In the genomic region with DNA sequence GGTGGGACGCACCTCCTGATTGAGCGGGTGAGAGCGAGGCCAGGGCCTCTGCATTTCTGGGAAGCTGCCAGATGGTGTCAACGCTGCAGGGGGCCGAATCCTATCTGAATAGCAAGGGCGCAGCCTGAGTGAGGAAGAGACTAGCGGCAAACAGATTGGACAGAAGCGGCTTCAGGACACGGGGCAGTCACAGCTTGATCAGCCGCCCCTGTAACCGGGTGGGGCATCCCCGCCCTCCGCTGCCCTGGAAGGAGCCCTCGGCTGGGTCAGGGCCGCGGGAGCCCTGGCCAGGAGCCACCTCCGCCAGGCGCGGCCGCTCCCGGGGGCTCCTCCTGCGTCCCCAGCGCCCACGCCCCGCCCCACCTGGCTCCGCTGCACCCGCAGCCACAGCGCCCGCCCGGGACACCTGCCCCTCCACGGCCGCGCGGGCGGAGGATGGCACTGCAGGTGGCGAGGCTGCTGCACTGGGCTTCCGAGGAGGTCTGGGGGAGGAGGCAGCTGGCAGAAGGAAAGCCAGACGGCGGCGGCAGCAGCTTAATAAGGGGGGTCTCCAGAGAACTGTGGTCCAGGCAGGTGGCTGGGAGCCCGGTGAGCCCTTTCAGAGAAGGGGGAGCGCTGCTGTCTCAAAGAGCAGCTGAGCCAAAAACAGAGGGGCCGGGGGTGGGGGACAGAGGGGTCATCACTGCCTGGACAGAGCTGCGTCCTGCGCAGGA, we compare ENCODE assay signal across 11 cellular contexts. TPM values are rescaled to one million over a fixed set of nuclear protein-coding genes. Genes with fewer than 3 reads are reported as not detected.
DNase-seq lines count a peak whose midpoint lies in the region; ATAC-seq, FAIRE-seq and TF ChIP-seq lines count a peak whose summit lies in the region.
"Had no signal": no experiment of that assay in that cellular context is flagged by ENCODE, and none has a peak within 500 bp of the region (broad histone marks: within the 10 kb centered on the region; RNA-seq: fewer than 3 reads in every experiment).

No MANE protein-coding gene starts in this region.

- peaks cover 22% of the 10 kb centered on the region for H3K27me3 Mint-ChIP-seq in astrocyte (ENCODE audit: low read depth, unreplicated experiment)

- no peaks in the 10 kb centered on the region for H3K79me2 ChIP-seq in astrocyte (ENCODE audit: insufficient read depth, low read length)

- H3K4me3 Mint-ChIP-seq in astrocyte (ENCODE audit: unreplicated experiment) = peak overlapping the region; percentile 66
- H3K4me3 Mint-ChIP-seq: central memory CD8-positive, alpha-beta T cell had no signal

- peak overlapping the region; percentile 80 for H2AFZ ChIP-seq in astrocyte (ENCODE audit: low read depth, low read length)

- peaks cover 9% of the 10 kb centered on the region for H3K4me1 Mint-ChIP-seq in astrocyte (ENCODE audit: low read depth, unreplicated experiment)
- H3K4me1 Mint-ChIP-seq: central memory CD8-positive, alpha-beta T cell had no signal

- H3K4me3 ChIP-seq in heart left ventricle (peak overlapping the region in 10 of 12 donors; percentile 5 to 44 (median 30)), astrocyte (ENCODE audit: insufficient read depth, low read depth, low read length) (peak overlapping the region; percentile 56), kidney epithelial cell (ENCODE audit: low read depth, low read length) (peak overlapping the region; percentile 37)

- H3K27ac Mint-ChIP-seq in astrocyte (ENCODE audit: unreplicated experiment) = no peak overlapping the region

- H3K36me3 Mint-ChIP-seq in astrocyte (ENCODE audit: low read depth, unreplicated experiment) = no peaks in the 10 kb centered on the region

- no peak for FAIRE-seq in astrocyte (lab: Jason Lieb, UNC)

- peak overlapping the region; percentile 92 for H3K4me2 ChIP-seq in astrocyte (ENCODE audit: low read length)

- H3K9ac ChIP-seq in astrocyte (ENCODE audit: low read length) = peak overlapping the region; percentile 62

- ATAC-seq in heart left ventricle = peak in 3 of 4 donors; percentile 22 to 27 (median 26)
- no peak for ATAC-seq in Right ventricle myocardium inferior

- WGBS in heart left ventricle, 4 donors = 2 to 7% (median 4%) methylated on average over 42 to 45 of the region's 45 CpGs

- H3K4me1 ChIP-seq in heart left ventricle (peaks cover 0 to 9% (median 0%) of the 10 kb centered on the region in 12 donors), astrocyte (ENCODE audit: insufficient read depth, low read length) (peaks cover 5% of the 10 kb centered on the region)

- H4K20me1 ChIP-seq in astrocyte (ENCODE audit: insufficient read depth, low read length) = no peaks in the 10 kb centered on the region

- H3K9me3 Mint-ChIP-seq in astrocyte (ENCODE audit: unreplicated experiment) = no peaks in the 10 kb centered on the region

- no peaks in the 10 kb centered on the region for H3K36me3 ChIP-seq in heart left ventricle
- H3K36me3 ChIP-seq in astrocyte (ENCODE audit: insufficient read depth, low read length) = no peaks in the 10 kb centered on the region
- H3K36me3 ChIP-seq in kidney epithelial cell (ENCODE audit: control insufficient read depth, insufficient read depth, low read length) = no peaks in the 10 kb centered on the region

- peaks cover 0 to 56% (median 8%) of the 10 kb centered on the region in 9 donors for H3K27me3 ChIP-seq in heart left ventricle
- peaks cover 14% of the 10 kb centered on the region for H3K27me3 ChIP-seq in astrocyte (ENCODE audit: insufficient read depth, low read length)
- peaks cover 6% of the 10 kb centered on the region for H3K27me3 ChIP-seq in kidney epithelial cell (ENCODE audit: control insufficient read depth, insufficient read depth, low read length)

- no peak for DNase-seq in heart left ventricle
- no peak for DNase-seq in Right ventricle myocardium inferior (ENCODE audit: missing footprints)
- no peak for DNase-seq in astrocyte (ENCODE audit: low read depth)
- DNase-seq in kidney epithelial cell (ENCODE audit: low read depth) = no peak
- DNase-seq in EL = no peak
- DNase-seq in pons (ENCODE audit: low spot score) = no peak
- DNase-seq in stimulated activated CD4-positive, alpha-beta T cell treated with anti-CD3 and anti-CD28 coated beads, Interleukin-4, amount 100 ng/mL, for 1 hour = no peak
- DNase-seq in hypothalamus (lab: John Stamatoyannopoulos, UW) = no peak
- DNase-seq: activated T-cell treated with anti-CD3 and anti-CD28 coated beads, Interleukin-2, amount 50 U/mL, for 1 hour; stimulated activated CD4-positive, alpha-beta T cell treated with anti-CD3 and anti-CD28 coated beads, Interleukin-1b, Interleukin-23, amount 100 ng/mL, for 48 hours had no signal

- no peaks in the 10 kb centered on the region for H3K9me3 ChIP-seq in heart left ventricle
- H3K9me3 ChIP-seq in astrocyte (ENCODE audit: insufficient read depth, low read depth, low read length) = no peaks in the 10 kb centered on the region

- intact Hi-C loops in heart left ventricle (cut with DNase I) (no loop called here), Right ventricle myocardium inferior (cut with DNase I) (loop anchor here (10.0 kb wide), 1 partner anchor 279 kb away; no protein-coding TSS in a partner anchor)

- TF ChIP-seq CTCF in heart left ventricle (IDR thresholded peaks at IDR 0.05) (no peak), astrocyte (IDR thresholded peaks at IDR 0.05; ENCODE audit: insufficient read depth, low read depth, low read length) (no peak), kidney epithelial cell (IDR thresholded peaks at IDR 0.05; ENCODE audit: insufficient read depth, low read length, poor library complexity, severe bottlenecking) (no peak)

- H3K27ac ChIP-seq in heart left ventricle (no peak overlapping the region), astrocyte (ENCODE audit: low read depth, low read length) (no peak overlapping the region)

- TF ChIP-seq POLR2A in heart left ventricle (IDR thresholded peaks at IDR 0.05) = no peak

RNA-seq across cellular contexts. Expression of a gene that starts 18.9 kb away (rescaled TPM):
- 1 to 10 TPM in 7 of 9 donors, under 1 TPM in 2; 0.48 to 5.6 (median 1.5) TPM for total RNA-seq in heart left ventricle
- 1 to 10 TPM in 1 of 2 donors, under 1 TPM in 1; 0.64 to 1.0 TPM for polyA plus RNA-seq in heart left ventricle
- 1.1 TPM for total RNA-seq in Right ventricle myocardium inferior
- 15.1 and 19.2 TPM in 2 replicates for total RNA-seq in astrocyte
- 75.6 and 81.7 TPM in 2 replicates for total RNA-seq in kidney epithelial cell
